Comparison of ENCODE assay signal across 8 cellular contexts in the genomic region with DNA sequence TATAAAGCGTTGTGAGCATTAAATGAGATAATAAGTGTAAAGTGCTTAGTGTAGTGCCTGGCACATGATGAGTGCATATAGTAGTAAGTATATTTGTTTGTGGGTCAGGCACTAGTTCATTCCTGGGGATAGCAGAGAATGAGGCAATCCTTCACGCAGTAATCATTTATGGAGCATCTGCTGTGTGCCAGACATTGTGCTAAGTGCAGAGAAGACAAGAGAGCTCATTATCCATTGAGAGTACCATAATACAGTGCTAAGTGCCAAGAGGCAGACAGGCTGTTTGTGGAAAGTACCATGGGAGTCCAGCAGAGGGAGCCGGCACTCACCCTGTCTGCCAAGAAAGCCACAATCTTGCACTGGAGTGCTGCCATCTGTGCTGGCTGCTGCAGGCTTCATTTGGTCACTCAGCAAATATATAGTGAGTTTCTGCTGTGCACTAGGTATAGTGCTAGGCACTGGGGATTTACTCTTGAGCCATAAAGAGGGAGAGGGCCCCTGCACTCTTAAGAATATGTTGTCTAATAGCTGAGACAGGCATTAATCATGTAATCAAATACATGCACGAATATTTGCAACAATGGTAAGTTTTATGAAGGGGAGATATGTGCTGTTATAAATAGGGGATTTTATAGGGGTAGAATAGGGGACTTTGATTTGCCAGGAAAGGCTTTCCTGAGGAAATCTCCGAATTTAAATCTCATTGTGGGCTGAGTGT. TPM values are rescaled to one million over a fixed set of nuclear protein-coding genes. Genes with fewer than 3 reads are reported as not detected.
DNase-seq lines count a peak whose midpoint lies in the region; ATAC-seq and TF ChIP-seq lines count a peak whose summit lies in the region.

No MANE protein-coding gene starts in this region.

- peak overlapping the region; percentile 11 for H3K27ac Mint-ChIP-seq in nephron progenitor cell

- intact Hi-C loops in Panc1 (cut with micrococcal nuclease; ENCODE audit: unreplicated experiment) (no loop called here), esophagus squamous epithelium (cut with DNase I) (loop anchor here (10.0 kb wide), 1 partner anchor 193 kb away; no protein-coding TSS in a partner anchor)

- no peaks in the 10 kb centered on the region for H3K9me3 ChIP-seq in Panc1 (ENCODE audit: control insufficient read depth, insufficient read depth, low read depth, low read length)
- H3K9me3 ChIP-seq in esophagus squamous epithelium = no peaks in the 10 kb centered on the region

- peak; percentile 71 for DNase-seq in GM10266 (ENCODE audit: extremely low spot score)
- peak; percentile 80 to 89 for DNase-seq in Kasumi-1 (lab: John Stamatoyannopoulos, UW)
- DNase-seq in Panc1 (ENCODE audit: low read depth, low spot score) = peak; percentile 61
- peak; percentile 62 for DNase-seq in activated T-cell treated with anti-CD3 and anti-CD28 coated beads, Interleukin-2, amount 50 U/mL, for 4 hours
- DNase-seq in esophagus squamous epithelium (lab: John Stamatoyannopoulos, UW) = peak; percentile 16
- DNase-seq in nephron progenitor cell = peak; percentile 77
- peak; percentile 66 for DNase-seq in stimulated activated naive CD4-positive, alpha-beta T cell treated with Interleukin-2 at 50 U/mL for 16 hours (lab: John Stamatoyannopoulos, UW)

- H3K4me3 ChIP-seq in Panc1 (ENCODE audit: low read depth in 2 of 2, low read length in 2 of 2) (no peak overlapping the region), esophagus squamous epithelium (no peak overlapping the region)

- H3K4me3 Mint-ChIP-seq in activated T-cell treated with anti-CD3 and anti-CD28 coated beads, Interleukin-2, amount 50 U/mL, for 4 hours = no peak overlapping the region
- H3K4me3 Mint-ChIP-seq in nephron progenitor cell = no peak overlapping the region

- peaks cover 72% of the 10 kb centered on the region for H3K4me1 Mint-ChIP-seq in activated T-cell treated with anti-CD3 and anti-CD28 coated beads, Interleukin-2, amount 50 U/mL, for 4 hours (ENCODE audit: low read depth)
- H3K4me1 Mint-ChIP-seq in nephron progenitor cell = peaks cover 43% of the 10 kb centered on the region

- H3K36me3 ChIP-seq in Panc1 (ENCODE audit: control insufficient read depth, insufficient read depth, low read length) (peaks cover 6% of the 10 kb centered on the region), esophagus squamous epithelium (peaks cover 0 to 73% (median 0%) of the 10 kb centered on the region in 3 donors)

- no TSS peak for BruUV-seq in Panc1 (replicated peaks; lab: Mats Ljungman, UMichigan)

- H3K4me1 ChIP-seq in Panc1 (ENCODE audit: control insufficient read depth, insufficient read depth, low read length) (no peaks in the 10 kb centered on the region; the same call in 1 of the 2 replicates), esophagus squamous epithelium (peaks cover 6 to 77% (median 10%) of the 10 kb centered on the region in 3 donors)

- in situ Hi-C loops in Panc1 (cut with HindIII; ENCODE audit: low pct_unique_long_range_greater_than_20kb, low sequenced_read_pairs) = no loop called here

- H3K27me3 Mint-ChIP-seq in activated T-cell treated with anti-CD3 and anti-CD28 coated beads, Interleukin-2, amount 50 U/mL, for 4 hours (ENCODE audit: low read depth) = no peaks in the 10 kb centered on the region
- no peaks in the 10 kb centered on the region for H3K27me3 Mint-ChIP-seq in nephron progenitor cell (ENCODE audit: low read depth, poor library complexity)

- POLR2A ChIA-PET in Panc1 (lab: Charles Lee) = no interaction called here

- CTCF ChIA-PET in Panc1 (lab: Charles Lee) = interaction anchor here (0.5 to 1.6 kb wide), 5 partner anchors 9 to 534 kb away, joined by 3 to 11 read pairs (median 4); partner anchors contain the start of genes MROH8 and RPN2

- WGBS in esophagus squamous epithelium, 2 donors = 25 to 28% methylated on average over 5 of the region's 5 CpGs

- H3K36me3 Mint-ChIP-seq in activated T-cell treated with anti-CD3 and anti-CD28 coated beads, Interleukin-2, amount 50 U/mL, for 4 hours (ENCODE audit: insufficient read depth) = peaks cover 34% of the 10 kb centered on the region
- peaks cover 59% of the 10 kb centered on the region for H3K36me3 Mint-ChIP-seq in nephron progenitor cell (ENCODE audit: low read depth)

- H3K27ac ChIP-seq in Panc1 (ENCODE audit: low read length) (no peak overlapping the region), esophagus squamous epithelium (no peak overlapping the region)

- no peaks in the 10 kb centered on the region for H3K27me3 ChIP-seq in Panc1 (ENCODE audit: control insufficient read depth, insufficient read depth, low read length)
- H3K27me3 ChIP-seq in esophagus squamous epithelium = no peaks in the 10 kb centered on the region

- ATAC-seq in Panc1 = peak; percentile 91
- ATAC-seq in activated T-cell treated with anti-CD3 and anti-CD28 coated beads, Interleukin-2, amount 50 U/mL, for 4 hours = peak; percentile 65 to 69
- no peak for ATAC-seq in HG03095 (IDR thresholded peaks at IDR 0.05; ENCODE audit: unreplicated experiment)

- no peak for TF ChIP-seq POLR2A in esophagus squamous epithelium (IDR thresholded peaks at IDR 0.05)

- no peaks in the 10 kb centered on the region for H3K9me3 Mint-ChIP-seq in activated T-cell treated with anti-CD3 and anti-CD28 coated beads, Interleukin-2, amount 50 U/mL, for 4 hours
- H3K9me3 Mint-ChIP-seq in nephron progenitor cell = no peaks in the 10 kb centered on the region

- TF ChIP-seq CTCF in GM10266 (IDR thresholded peaks at IDR 0.05; ENCODE audit: control insufficient read depth, insufficient read depth, low read depth, missing control alignments) (peak; percentile 89), Panc1 (IDR thresholded peaks at IDR 0.05) (peak; percentile 95), esophagus squamous epithelium (IDR thresholded peaks at IDR 0.05) (peak; percentile 56 to 91 (median 90)), nephron progenitor cell (IDR thresholded peaks at IDR 0.05) (peak; percentile 88)

RNA-seq across cellular contexts. Expression of gene MROH8, which starts 12.9 kb away (rescaled TPM):
- 1.8 TPM for total RNA-seq in Panc1 (2021; ENCODE audit: unreplicated experiment)
- 1.1 TPM for polyA plus RNA-seq in Panc1 (2012; ENCODE audit: insufficient read length)
- under 1 TPM; 0.30 to 0.61 (median 0.51) TPM for total RNA-seq in activated T-cell treated with anti-CD3 and anti-CD28 coated beads, Interleukin-2, amount 50 U/mL, for 4 hours
- total RNA-seq in esophagus squamous epithelium = under 1 TPM; 0.40 to 0.95 (median 0.55) TPM

RNA-seq across cellular contexts. Expression of gene RPN2, which starts 13.2 kb away (rescaled TPM):
- total RNA-seq in Panc1 (2021; ENCODE audit: unreplicated experiment) (250 TPM), esophagus squamous epithelium (100 to 1,000 TPM; 104 to 167 (median 137) TPM)
- polyA plus RNA-seq in Panc1 (2012; ENCODE audit: insufficient read length) = 201 TPM
- 100 to 1,000 TPM; 186 to 199 (median 188) TPM for total RNA-seq in activated T-cell treated with anti-CD3 and anti-CD28 coated beads, Interleukin-2, amount 50 U/mL, for 4 hours

Comparison
In these comparisons a context has a peak if more than half of its experiments do, and no peak if none do; other contexts are left out.
1. DNase-seq: peak in every context shown above with its lines; median percentile 84 in Kasumi-1; 77 in nephron progenitor cell; 71 in GM10266; 66 in stimulated activated naive CD4-positive, alpha-beta T cell treated with Interleukin-2 at 50 U/mL for 16 hours; 62 in activated T-cell treated with anti-CD3 and anti-CD28 coated beads, Interleukin-2, amount 50 U/mL, for 4 hours; 61 in Panc1; 16 in esophagus squamous epithelium.